8 cellular contexts compared by ENCODE assay signal in the genomic region with DNA sequence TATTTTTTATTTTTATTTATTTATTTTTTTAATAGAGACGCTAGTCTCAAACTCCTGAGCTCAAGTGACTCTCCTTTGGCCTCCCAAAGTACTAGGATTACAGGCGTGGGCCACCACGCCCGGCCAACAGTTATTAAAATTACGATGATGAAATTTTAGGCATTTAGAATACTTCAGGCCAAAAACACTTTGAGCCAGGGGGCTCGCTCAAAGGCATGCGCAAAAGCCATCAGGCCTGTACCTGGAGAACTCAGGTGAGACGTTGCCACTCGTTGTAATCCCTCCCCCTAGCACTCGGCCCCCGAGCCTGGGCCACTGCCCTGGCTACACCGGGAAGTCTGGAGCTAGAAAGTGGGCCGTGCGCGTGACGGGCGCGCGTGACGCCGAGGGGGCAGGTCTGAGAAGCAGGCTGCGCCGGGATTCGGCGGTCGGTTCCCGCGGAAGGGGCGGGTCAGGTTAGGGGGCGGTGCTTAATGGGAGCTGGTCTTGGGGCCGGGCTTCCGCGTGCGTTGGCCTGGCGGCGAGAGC. TPM values are rescaled to one million over a fixed set of nuclear protein-coding genes. Genes with fewer than 3 reads are reported as not detected.
A peak's percentile ranks its signal among the peaks of the same experiment; 100 is the strongest.
DNase-seq lines count a peak whose midpoint lies in the region; ATAC-seq and TF ChIP-seq lines count a peak whose summit lies in the region.

No MANE protein-coding gene starts in this region.

- intact Hi-C loops in left colon (cut with DNase I, micrococcal nuclease): no loop called here

- H3K36me3 ChIP-seq in BJ (ENCODE audit: control insufficient read depth, insufficient read depth, low read length): no peaks in the 10 kb centered on the region

- ATAC-seq in HG03457 (IDR thresholded peaks at IDR 0.05; ENCODE audit: unreplicated experiment) (peak; percentile 90), left colon (peak; percentile 93)

- peak overlapping the region; percentile 60 for H3K4me3 ChIP-seq in BJ (ENCODE audit: low read depth, low read length)
- peak overlapping the region; percentile 92 for H3K4me3 ChIP-seq in coronary artery

- CTCF ChIA-PET in BJ (lab: Yijun Ruan, JAX): interaction anchor here (0.9 to 1.5 kb wide), 3 partner anchors 74 to 178 kb away, joined by 3 to 5 read pairs (median 3); no protein-coding TSS in a partner anchor

- no peak for TF ChIP-seq CTCF in BJ (IDR thresholded peaks at IDR 0.05; ENCODE audit: insufficient read depth, low read depth, low read length)
- TF ChIP-seq CTCF in coronary artery (IDR thresholded peaks at IDR 0.05): no peak

- H3K27me3 ChIP-seq in BJ (ENCODE audit: control insufficient read depth, insufficient read depth, low read length): no peaks in the 10 kb centered on the region

- DNase-seq in BJ (ENCODE audit: low read depth) (peak; percentile 74), GM19240 (ENCODE audit: insufficient read length, low spot score) (peak; percentile 97), NCI-H524 (lab: John Stamatoyannopoulos, UW) (peak; percentile 95 to 96), coronary artery (ENCODE audit: low spot score) (peak; percentile 99), left colon (peak; percentile 99 to 100)
- DNase-seq in activated CD4-positive, alpha-beta T cell treated with anti-CD3 and anti-CD28 coated beads for 48 hours: peak; percentile 99
- DNase-seq in stimulated activated CD4-positive, alpha-beta T cell treated with anti-CD3 and anti-CD28 coated beads, Interleukin-1b, Interleukin-23, amount 100 ng/mL, for 4 hours (ENCODE audit: low read depth in 2 of 2): peak; percentile 98

- peak overlapping the region; percentile 93 to 99 for H3K27ac ChIP-seq in coronary artery

- POLR2A ChIA-PET in BJ (lab: Charles Lee): interaction anchor here (0.5 to 0.9 kb wide), 3 partner anchors 23 to 631 kb away, joined by 3 to 5 read pairs (median 3); no protein-coding TSS in a partner anchor

RNA-seq across cellular contexts. Expression of gene CBFA2T2, which starts 0.3 kb away (rescaled TPM):
- polyA plus RNA-seq in BJ (2011; rRNA removed): 7.6 and 8.0 TPM in 2 replicates
- polyA minus RNA-seq in BJ (2011; rRNA and poly(A)+ RNA removed): 11.1 and 14.6 TPM in 2 replicates
- total RNA-seq in left colon: 10 to 100 TPM; 26.9 to 27.3 TPM

RNA-seq across cellular contexts. Expression of gene SNTA1, which starts 46.0 kb away (rescaled TPM):
- polyA plus RNA-seq in BJ (2011; rRNA removed): 14.4 and 24.7 TPM in 2 replicates
- 9.9 and 13.3 TPM in 2 replicates for polyA minus RNA-seq in BJ (2011; rRNA and poly(A)+ RNA removed)
- 1 to 10 TPM; 4.0 to 8.3 TPM for total RNA-seq in left colon

Comparison
In these comparisons a context has a peak if more than half of its experiments do, and no peak if none do; other contexts are left out.
1. Peak in every context shown above with its lines: DNase-seq, ATAC-seq, H3K4me3 ChIP-seq and H3K27ac ChIP-seq.